Comparison of ENCODE assay signal across 23 cellular contexts in the genomic region with DNA sequence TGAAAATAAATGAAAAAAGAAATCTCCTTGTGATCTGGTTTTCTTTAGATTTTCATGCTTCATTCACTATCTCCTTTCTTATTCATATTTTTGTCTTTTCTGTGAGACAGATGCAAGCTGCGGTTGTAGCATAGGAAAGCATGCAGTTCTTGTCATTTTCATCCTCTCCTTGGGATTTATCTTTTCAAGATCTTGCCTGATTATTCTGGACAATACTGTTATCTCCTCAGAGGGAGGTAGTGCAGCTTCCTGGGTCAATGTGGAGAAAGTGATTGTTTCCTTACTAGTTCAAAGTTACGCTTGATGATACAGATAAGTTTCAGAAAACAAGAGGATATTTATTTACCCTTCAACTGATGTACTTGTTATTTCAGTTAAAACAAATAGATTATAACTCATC.
"Had no signal": no experiment of that assay in that cellular context is flagged by ENCODE, and none has a peak within 500 bp of the region (broad histone marks: within the 10 kb centered on the region; RNA-seq: fewer than 3 reads in every experiment).

No MANE protein-coding gene starts in this region.

- H3K36me3 ChIP-seq: colonic mucosa, left lung, pancreas, transverse colon had no signal

- H3K4me2 ChIP-seq: smooth muscle cell had no signal

- ATAC-seq: activated naive CD4-positive, alpha-beta T cell treated with anti-CD3 and anti-CD28 coated beads, Interleukin-2, amount 50 U/mL, for 72 hours; activated T-helper 17 cell treated with anti-CD3 and anti-CD28 coated beads, Interleukin-2, amount 50 U/mL, for 72 hours; effector memory CD8-positive, alpha-beta T cell; gastroesophageal sphincter; sciatic nerve; stimulated activated naive B cell treated with anti-CD40 and anti-IgM and Interleukin-4, amounts not matched to agents 10 μg/mL and 1 μg/mL and 100 μg/mL, for 72 hours had no signal

- H3K27me3 ChIP-seq: colonic mucosa, dorsolateral prefrontal cortex, esophagus muscularis mucosa, gastroesophageal sphincter, left lung, pancreas, transverse colon had no signal

- H3K9me3 ChIP-seq: colonic mucosa, esophagus muscularis mucosa, gastroesophageal sphincter, left lung, pancreas, transverse colon had no signal

- DNase-seq: activated CD4-positive, alpha-beta T cell treated with anti-CD3 and anti-CD28 coated beads, Interleukin-2, amount 50 U/mL, for 4 hours; activated CD8-positive, alpha-beta memory T cell treated with anti-CD3 and anti-CD28 coated beads for 24 hours; activated CD8-positive, alpha-beta memory T cell treated with anti-CD3 and anti-CD28 coated beads, Interleukin-2, amount 50 U/mL, for 4 hours; activated T-cell treated with anti-CD3 and anti-CD28 coated beads, Interleukin-2, amount 50 U/mL, for 24 hours; colonic mucosa; dorsolateral prefrontal cortex; effector memory CD8-positive, alpha-beta T cell; head of caudate nucleus; left lung; stimulated activated CD4-positive, alpha-beta T cell treated with anti-CD3 and anti-CD28 coated beads, Interleukin-15, amount 100 ng/mL, for 24 hours; stimulated activated CD8-positive, alpha-beta memory T cell treated with anti-CD3 and anti-CD28 coated beads, Interleukin-4, amount 100 ng/mL, for 48 hours; stimulated activated naive B cell treated with anti-CD40 and anti-IgM and Interleukin-4, amounts not matched to agents 10 μg/mL and 1 μg/mL and 100 μg/mL, for 72 hours; T-helper 9 cell; transverse colon had no signal

- H3K27me3 Mint-ChIP-seq: activated T-cell treated with anti-CD3 and anti-CD28 coated beads, Interleukin-2, amount 50 U/mL, for 24 hours; stimulated activated naive B cell treated with anti-CD40 and anti-IgM and Interleukin-4, amounts not matched to agents 10 μg/mL and 1 μg/mL and 100 μg/mL, for 72 hours had no signal

- H3K4me1 Mint-ChIP-seq: activated T-helper 17 cell treated with anti-CD3 and anti-CD28 coated beads, Interleukin-2, amount 50 U/mL, for 72 hours had no signal

- H3K4me1 ChIP-seq: colonic mucosa, gastroesophageal sphincter, left lung, transverse colon had no signal

- H3K4me3 Mint-ChIP-seq: activated T-cell treated with anti-CD3 and anti-CD28 coated beads, Interleukin-2, amount 50 U/mL, for 24 hours; activated T-helper 17 cell treated with anti-CD3 and anti-CD28 coated beads, Interleukin-2, amount 50 U/mL, for 72 hours; effector memory CD8-positive, alpha-beta T cell; nephron; stimulated activated naive B cell treated with anti-CD40 and anti-IgM and Interleukin-4, amounts not matched to agents 10 μg/mL and 1 μg/mL and 100 μg/mL, for 72 hours; WTC11 had no signal

- H3K27ac Mint-ChIP-seq: activated naive CD4-positive, alpha-beta T cell treated with anti-CD3 and anti-CD28 coated beads, Interleukin-2, amount 50 U/mL, for 72 hours; activated T-cell treated with anti-CD3 and anti-CD28 coated beads, Interleukin-2, amount 50 U/mL, for 24 hours; activated T-helper 17 cell treated with anti-CD3 and anti-CD28 coated beads, Interleukin-2, amount 50 U/mL, for 72 hours; effector memory CD8-positive, alpha-beta T cell; stimulated activated naive B cell treated with anti-CD40 and anti-IgM and Interleukin-4, amounts not matched to agents 10 μg/mL and 1 μg/mL and 100 μg/mL, for 72 hours had no signal

- H3K36me3 Mint-ChIP-seq: activated naive CD4-positive, alpha-beta T cell treated with anti-CD3 and anti-CD28 coated beads, Interleukin-2, amount 50 U/mL, for 72 hours; WTC11 had no signal

- H3K27ac ChIP-seq: colonic mucosa, dorsolateral prefrontal cortex, esophagus muscularis mucosa, gastroesophageal sphincter, left lung, pancreas, transverse colon had no signal

- H3K4me3 ChIP-seq: colonic mucosa, dorsolateral prefrontal cortex, esophagus muscularis mucosa, gastroesophageal sphincter, left lung, pancreas, smooth muscle cell, transverse colon had no signal

- H3K9me3 Mint-ChIP-seq: activated naive CD4-positive, alpha-beta T cell treated with anti-CD3 and anti-CD28 coated beads, Interleukin-2, amount 50 U/mL, for 72 hours; activated T-cell treated with anti-CD3 and anti-CD28 coated beads, Interleukin-2, amount 50 U/mL, for 24 hours; activated T-helper 17 cell treated with anti-CD3 and anti-CD28 coated beads, Interleukin-2, amount 50 U/mL, for 72 hours; effector memory CD8-positive, alpha-beta T cell; nephron; stimulated activated naive B cell treated with anti-CD40 and anti-IgM and Interleukin-4, amounts not matched to agents 10 μg/mL and 1 μg/mL and 100 μg/mL, for 72 hours; WTC11 had no signal
